8 cellular contexts compared by ENCODE assay signal in the genomic region with DNA sequence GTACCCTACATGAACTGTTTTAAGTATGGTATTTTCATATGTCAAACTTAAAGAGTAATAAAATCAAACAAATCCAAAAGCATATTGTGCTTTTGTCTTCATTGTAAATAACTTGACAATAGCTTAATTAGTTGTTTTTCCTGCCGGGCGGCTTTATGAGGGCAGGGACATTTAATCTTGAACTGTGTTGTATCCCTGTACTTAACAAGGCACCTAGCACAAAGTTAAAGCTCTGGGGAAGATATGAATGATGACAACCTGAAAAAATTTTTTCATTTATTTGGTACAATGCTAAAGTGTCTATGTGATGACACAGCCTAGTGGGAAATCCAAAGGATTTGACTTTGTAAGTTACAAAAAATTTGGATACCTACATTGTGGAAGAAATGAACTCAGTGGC. TPM values are rescaled to one million over a fixed set of nuclear protein-coding genes. Genes with fewer than 3 reads are reported as not detected.
DNase-seq lines count a peak whose midpoint lies in the region; ATAC-seq and TF ChIP-seq lines count a peak whose summit lies in the region.

No MANE protein-coding gene starts in this region.

- H3K4me3 Mint-ChIP-seq in activated T-cell treated with anti-CD3 and anti-CD28 coated beads, Interleukin-2, amount 50 U/mL, for 4 hours = peak overlapping the region; percentile 95

- H3K9me3 Mint-ChIP-seq in activated T-cell treated with anti-CD3 and anti-CD28 coated beads, Interleukin-2, amount 50 U/mL, for 4 hours = no peaks in the 10 kb centered on the region

- WGBS in adrenal gland, 4 donors = 88 to 94% (median 92%) methylated on average over 2 of the region's 2 CpGs

- ATAC-seq in activated T-cell treated with anti-CD3 and anti-CD28 coated beads, Interleukin-2, amount 50 U/mL, for 4 hours = no peak
- no peak for ATAC-seq in left lung

- H3K4me1 ChIP-seq in adrenal gland (replicated peaks in 1 of 2) = peaks cover 5 to 8% of the 10 kb centered on the region in 2 donors
- H3K4me1 ChIP-seq in left lung = peaks cover 0 to 15% of the 10 kb centered on the region in 2 donors
- peaks cover 0 to 16% (median 6%) of the 10 kb centered on the region in 4 donors for H3K4me1 ChIP-seq in tibial artery

- intact Hi-C loops in adrenal gland (cut with DNase I) (no loop called here), left lung (cut with DNase I) (no loop called here), tibial artery (cut with DNase I; ENCODE audit: low total_unique reads) (no loop called here)

- DNase-seq in activated T-cell treated with anti-CD3 and anti-CD28 coated beads, Interleukin-2, amount 50 U/mL, for 4 hours = no peak
- DNase-seq in activated T-cell treated with anti-CD3 and anti-CD28 coated beads, Interleukin-2, amount 50 U/mL, for 1 hour = no peak
- no peak for DNase-seq in adrenal gland
- no peak for DNase-seq in left lung
- DNase-seq in tibial artery = no peak
- no peak for DNase-seq in cortex of kidney (lab: John Stamatoyannopoulos, UW)
- no peak for DNase-seq in islet precursor cell
- DNase-seq in COLO829 (ENCODE audit: low spot score) = no peak

- no peaks in the 10 kb centered on the region for H3K36me3 ChIP-seq in adrenal gland (replicated peaks in 1 of 2)
- no peaks in the 10 kb centered on the region for H3K36me3 ChIP-seq in left lung
- no peaks in the 10 kb centered on the region for H3K36me3 ChIP-seq in tibial artery

- H3K4me3 ChIP-seq in adrenal gland = peak overlapping the region in 2 of 4 donors; percentile 76 to 79
- peak overlapping the region; percentile 94 to 98 for H3K4me3 ChIP-seq in left lung
- H3K4me3 ChIP-seq in tibial artery = peak overlapping the region; percentile 70 to 72

- no peak for TF ChIP-seq POLR2A in adrenal gland (IDR thresholded peaks at IDR 0.05)

- H3K9me3 ChIP-seq in adrenal gland (replicated peaks in 1 of 3) (no peaks in the 10 kb centered on the region), left lung (no peaks in the 10 kb centered on the region), tibial artery (no peaks in the 10 kb centered on the region)

- H3K27ac ChIP-seq in adrenal gland (peak overlapping the region in 3 of 5 donors; percentile 56 to 76 (median 70)), left lung (peak overlapping the region; percentile 60 to 80), tibial artery (peak overlapping the region; percentile 76 to 80)

- peaks cover 14% of the 10 kb centered on the region for H3K4me1 Mint-ChIP-seq in activated T-cell treated with anti-CD3 and anti-CD28 coated beads, Interleukin-2, amount 50 U/mL, for 4 hours (ENCODE audit: low read depth)

- peaks cover 12% of the 10 kb centered on the region for H3K27me3 Mint-ChIP-seq in activated T-cell treated with anti-CD3 and anti-CD28 coated beads, Interleukin-2, amount 50 U/mL, for 4 hours (ENCODE audit: low read depth)

- TF ChIP-seq CTCF in adrenal gland (IDR thresholded peaks at IDR 0.05) (no peak), left lung (IDR thresholded peaks at IDR 0.05) (no peak), tibial artery (IDR thresholded peaks at IDR 0.05) (no peak)

- H3K27me3 ChIP-seq in adrenal gland (no peaks in the 10 kb centered on the region), left lung (peaks cover 0 to 7% of the 10 kb centered on the region in 2 donors), tibial artery (no peaks in the 10 kb centered on the region)

- no peaks in the 10 kb centered on the region for H3K36me3 Mint-ChIP-seq in activated T-cell treated with anti-CD3 and anti-CD28 coated beads, Interleukin-2, amount 50 U/mL, for 4 hours (ENCODE audit: insufficient read depth)

RNA-seq across cellular contexts. Expression of gene HACE1, which starts 0.5 kb away (rescaled TPM):
- 1 to 10 TPM; 6.3 to 8.6 (median 7.5) TPM for total RNA-seq in activated T-cell treated with anti-CD3 and anti-CD28 coated beads, Interleukin-2, amount 50 U/mL, for 4 hours
- total RNA-seq in adrenal gland (10 to 100 TPM in 6 of 8 donors, 1 to 10 TPM in 2; 8.5 to 13.8 (median 12.1) TPM), left lung (10 to 100 TPM; 10.1 to 12.9 TPM)
- 1 to 10 TPM; 5.6 to 8.0 (median 5.9) TPM for polyA plus RNA-seq in adrenal gland
